15 cellular contexts compared by ENCODE assay signal in genomic region chr6:12249516-12250394, GRCh38. TPM values are rescaled to one million over a fixed set of nuclear protein-coding genes. Genes with fewer than 3 reads are reported as not detected.
"Had no signal": no experiment of that assay in that cellular context is flagged by ENCODE, and none has a peak within 500 bp of the region (broad histone marks: within the 10 kb centered on the region; RNA-seq: fewer than 3 reads in every experiment).

No MANE protein-coding gene starts in this region.

- ATAC-seq: activated CD4-positive, CD25-positive, alpha-beta regulatory T cell treated with anti-CD3 and anti-CD28 coated beads, Interleukin-2, amount 50 U/mL, for 24 hours; effector memory CD8-positive, alpha-beta T cell; left lobe of liver; naive thymus-derived CD4-positive, alpha-beta T cell; pancreas; stimulated activated memory B cell treated with anti-CD40 and anti-IgM and Interleukin-4, amounts not matched to agents 10 μg/mL and 1 μg/mL and 100 μg/mL, for 72 hours had no signal

- H3K9me3 ChIP-seq: pancreas, sigmoid colon, tibial artery had no signal

- H3K4me1 Mint-ChIP-seq: activated naive CD8-positive, alpha-beta T cell treated with anti-CD3 and anti-CD28 coated beads for 36 hours; central memory CD8-positive, alpha-beta T cell; naive thymus-derived CD4-positive, alpha-beta T cell; stimulated activated memory B cell treated with anti-CD40 and anti-IgM and Interleukin-4, amounts not matched to agents 10 μg/mL and 1 μg/mL and 100 μg/mL, for 72 hours had no signal

- H3K36me3 Mint-ChIP-seq: activated naive CD8-positive, alpha-beta T cell treated with anti-CD3 and anti-CD28 coated beads for 36 hours; stimulated activated memory B cell treated with anti-CD40 and anti-IgM and Interleukin-4, amounts not matched to agents 10 μg/mL and 1 μg/mL and 100 μg/mL, for 72 hours had no signal

- DNase-seq: activated naive CD8-positive, alpha-beta T cell treated with anti-CD3 and anti-CD28 coated beads for 36 hours; anterior cingulate cortex; brain microvascular endothelial cell; effector memory CD8-positive, alpha-beta T cell; foreskin melanocyte; head of caudate nucleus; naive thymus-derived CD4-positive, alpha-beta T cell; pancreas; sigmoid colon; tibial artery had no signal

- FAIRE-seq: pancreas had no signal

- H3K4me3 Mint-ChIP-seq: activated naive CD8-positive, alpha-beta T cell treated with anti-CD3 and anti-CD28 coated beads for 36 hours; activated T-helper 1 cell treated with anti-CD3 and anti-CD28 coated beads, Interleukin-12 subunit alpha, Interleukin-12 subunit beta, Interleukin-2, Interleukin-4 antibody, amounts not matched to agents 30 ng/mL and 10 ng/mL and 1 ng/mL, durations not matched to agents 14 hours and 24 hours and 36 hours; central memory CD8-positive, alpha-beta T cell; effector memory CD8-positive, alpha-beta T cell; naive thymus-derived CD4-positive, alpha-beta T cell; stimulated activated memory B cell treated with anti-CD40 and anti-IgM and Interleukin-4, amounts not matched to agents 10 μg/mL and 1 μg/mL and 100 μg/mL, for 72 hours had no signal

- H3K27me3 ChIP-seq: brain microvascular endothelial cell, pancreas, sigmoid colon, tibial artery had no signal

- H3K4me3 ChIP-seq: pancreas, sigmoid colon, tibial artery had no signal

- H3K27ac ChIP-seq: brain microvascular endothelial cell, pancreas, sigmoid colon, tibial artery had no signal

- H3K4me1 ChIP-seq: pancreas, tibial artery had no signal

- H3K27ac Mint-ChIP-seq: activated naive CD8-positive, alpha-beta T cell treated with anti-CD3 and anti-CD28 coated beads for 36 hours; activated T-helper 1 cell treated with anti-CD3 and anti-CD28 coated beads, Interleukin-12 subunit alpha, Interleukin-12 subunit beta, Interleukin-2, Interleukin-4 antibody, amounts not matched to agents 30 ng/mL and 10 ng/mL and 1 ng/mL, durations not matched to agents 14 hours and 24 hours and 36 hours; effector memory CD8-positive, alpha-beta T cell; naive thymus-derived CD4-positive, alpha-beta T cell; stimulated activated memory B cell treated with anti-CD40 and anti-IgM and Interleukin-4, amounts not matched to agents 10 μg/mL and 1 μg/mL and 100 μg/mL, for 72 hours had no signal

- H3K9me3 Mint-ChIP-seq: activated naive CD8-positive, alpha-beta T cell treated with anti-CD3 and anti-CD28 coated beads for 36 hours; activated T-helper 1 cell treated with anti-CD3 and anti-CD28 coated beads, Interleukin-12 subunit alpha, Interleukin-12 subunit beta, Interleukin-2, Interleukin-4 antibody, amounts not matched to agents 30 ng/mL and 10 ng/mL and 1 ng/mL, durations not matched to agents 14 hours and 24 hours and 36 hours; central memory CD8-positive, alpha-beta T cell; effector memory CD8-positive, alpha-beta T cell; stimulated activated memory B cell treated with anti-CD40 and anti-IgM and Interleukin-4, amounts not matched to agents 10 μg/mL and 1 μg/mL and 100 μg/mL, for 72 hours had no signal

- H3K36me3 ChIP-seq: brain microvascular endothelial cell, pancreas, sigmoid colon, tibial artery had no signal

RNA-seq across cellular contexts. Expression of gene EDN1, which starts 40.4 kb away (rescaled TPM):
- total RNA-seq: activated naive CD8-positive, alpha-beta T cell treated with anti-CD3 and anti-CD28 coated beads for 36 hours had no signal
